ENCODE assay signal across 19 cellular contexts in the genomic region with DNA sequence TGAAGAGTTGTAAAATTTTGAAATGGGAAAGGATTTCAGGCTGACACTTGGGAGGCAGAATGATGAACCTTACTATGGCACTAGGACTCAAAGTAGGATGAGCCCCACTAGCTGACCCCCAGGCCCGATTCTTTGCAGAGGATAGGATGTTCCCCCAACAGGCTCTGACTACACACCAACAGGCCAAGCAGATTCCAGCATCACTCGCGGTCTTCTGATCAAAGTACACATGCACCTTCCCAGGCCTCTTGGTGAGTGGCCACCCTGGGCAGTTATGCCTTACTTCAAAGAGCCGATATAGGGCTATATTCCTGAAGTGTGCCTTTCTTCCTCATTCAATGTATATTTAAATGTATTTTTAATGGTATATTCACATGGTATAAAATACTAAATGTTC.
"Had no signal": no experiment of that assay in that cellular context is flagged by ENCODE, and none has a peak within 500 bp of the region (broad histone marks: within the 10 kb centered on the region; RNA-seq: fewer than 3 reads in every experiment).

No MANE protein-coding gene starts in this region.

- H3K27me3 ChIP-seq: colonic mucosa, gastrocnemius medialis, left lung, pancreas, spleen, suprapubic skin, tibial artery, upper lobe of left lung, vagina had no signal

- H3K4me1 ChIP-seq: colonic mucosa, gastrocnemius medialis, left lung, pancreas, suprapubic skin, upper lobe of left lung, vagina had no signal

- H3K4me3 ChIP-seq: colonic mucosa, gastrocnemius medialis, left lung, pancreas, spleen, suprapubic skin, tibial artery, upper lobe of left lung, vagina had no signal

- H3K36me3 ChIP-seq: colonic mucosa, gastrocnemius medialis, left lung, pancreas, suprapubic skin, tibial artery, upper lobe of left lung had no signal

- H3K27me3 Mint-ChIP-seq: natural killer cell treated with Interleukin-12 subunit alpha and Interleukin-12 subunit beta and Interleukin-15 and Interleukin-18, amount 100 ng/mL, for 72 hours; progenitor cell of endocrine pancreas; stimulated activated naive B cell treated with anti-CD40 and anti-IgM and Interleukin-4, amounts not matched to agents 10 μg/mL and 1 μg/mL and 100 μg/mL, for 72 hours; stimulated activated naive CD8-positive, alpha-beta T cell treated with anti-CD3 and anti-CD28 coated beads, Interleukin-15, amount 100 ng/mL, for 72 hours had no signal

- ATAC-seq: esophagus mucosa; natural killer cell treated with Interleukin-12 subunit alpha and Interleukin-12 subunit beta and Interleukin-15 and Interleukin-18, amount 100 ng/mL, for 72 hours; stimulated activated naive B cell treated with anti-CD40 and anti-IgM and Interleukin-4, amounts not matched to agents 10 μg/mL and 1 μg/mL and 100 μg/mL, for 72 hours; stimulated activated naive CD8-positive, alpha-beta T cell treated with anti-CD3 and anti-CD28 coated beads, Interleukin-15, amount 100 ng/mL, for 72 hours had no signal

- H3K27ac ChIP-seq: colonic mucosa, gastrocnemius medialis, pancreas, spleen, suprapubic skin, tibial artery, upper lobe of left lung had no signal

- H3K36me3 Mint-ChIP-seq: natural killer cell treated with Interleukin-12 subunit alpha and Interleukin-12 subunit beta and Interleukin-15 and Interleukin-18, amount 100 ng/mL, for 72 hours had no signal

- DNase-seq: effector memory CD4-positive, alpha-beta T cell; gastrocnemius medialis; islet precursor cell; left lung; pancreas; spleen; stimulated activated CD4-positive, alpha-beta T cell treated with anti-CD3 and anti-CD28 coated beads, Interleukin-15, amount 100 ng/mL, for 24 hours; stimulated activated CD4-positive, alpha-beta T cell treated with anti-CD3 and anti-CD28 coated beads, Interleukin-1b, Interleukin-23, amount 100 ng/mL, for 48 hours; stimulated activated CD4-positive, alpha-beta T cell treated with anti-CD3 and anti-CD28 coated beads, Interleukin-4, amount 100 ng/mL, for 24 hours; stimulated activated naive B cell treated with anti-CD40 and anti-IgM and Interleukin-4, amounts not matched to agents 10 μg/mL and 1 μg/mL and 100 μg/mL, for 72 hours; stimulated activated naive CD8-positive, alpha-beta T cell treated with anti-CD3 and anti-CD28 coated beads, Interleukin-15, amount 100 ng/mL, for 72 hours; upper lobe of left lung had no signal

- H3K9me3 ChIP-seq: colonic mucosa, gastrocnemius medialis, left lung, pancreas, spleen, suprapubic skin, tibial artery, upper lobe of left lung, vagina had no signal

- H3K4me3 Mint-ChIP-seq: natural killer cell treated with Interleukin-12 subunit alpha and Interleukin-12 subunit beta and Interleukin-15 and Interleukin-18, amount 100 ng/mL, for 72 hours; stimulated activated naive B cell treated with anti-CD40 and anti-IgM and Interleukin-4, amounts not matched to agents 10 μg/mL and 1 μg/mL and 100 μg/mL, for 72 hours; stimulated activated naive CD8-positive, alpha-beta T cell treated with anti-CD3 and anti-CD28 coated beads, Interleukin-15, amount 100 ng/mL, for 72 hours had no signal

- H3K27ac Mint-ChIP-seq: natural killer cell treated with Interleukin-12 subunit alpha and Interleukin-12 subunit beta and Interleukin-15 and Interleukin-18, amount 100 ng/mL, for 72 hours had no signal

- H3K9me3 Mint-ChIP-seq: natural killer cell treated with Interleukin-12 subunit alpha and Interleukin-12 subunit beta and Interleukin-15 and Interleukin-18, amount 100 ng/mL, for 72 hours; stimulated activated naive CD8-positive, alpha-beta T cell treated with anti-CD3 and anti-CD28 coated beads, Interleukin-15, amount 100 ng/mL, for 72 hours had no signal
